8 cellular contexts compared by ENCODE assay signal in the genomic region with DNA sequence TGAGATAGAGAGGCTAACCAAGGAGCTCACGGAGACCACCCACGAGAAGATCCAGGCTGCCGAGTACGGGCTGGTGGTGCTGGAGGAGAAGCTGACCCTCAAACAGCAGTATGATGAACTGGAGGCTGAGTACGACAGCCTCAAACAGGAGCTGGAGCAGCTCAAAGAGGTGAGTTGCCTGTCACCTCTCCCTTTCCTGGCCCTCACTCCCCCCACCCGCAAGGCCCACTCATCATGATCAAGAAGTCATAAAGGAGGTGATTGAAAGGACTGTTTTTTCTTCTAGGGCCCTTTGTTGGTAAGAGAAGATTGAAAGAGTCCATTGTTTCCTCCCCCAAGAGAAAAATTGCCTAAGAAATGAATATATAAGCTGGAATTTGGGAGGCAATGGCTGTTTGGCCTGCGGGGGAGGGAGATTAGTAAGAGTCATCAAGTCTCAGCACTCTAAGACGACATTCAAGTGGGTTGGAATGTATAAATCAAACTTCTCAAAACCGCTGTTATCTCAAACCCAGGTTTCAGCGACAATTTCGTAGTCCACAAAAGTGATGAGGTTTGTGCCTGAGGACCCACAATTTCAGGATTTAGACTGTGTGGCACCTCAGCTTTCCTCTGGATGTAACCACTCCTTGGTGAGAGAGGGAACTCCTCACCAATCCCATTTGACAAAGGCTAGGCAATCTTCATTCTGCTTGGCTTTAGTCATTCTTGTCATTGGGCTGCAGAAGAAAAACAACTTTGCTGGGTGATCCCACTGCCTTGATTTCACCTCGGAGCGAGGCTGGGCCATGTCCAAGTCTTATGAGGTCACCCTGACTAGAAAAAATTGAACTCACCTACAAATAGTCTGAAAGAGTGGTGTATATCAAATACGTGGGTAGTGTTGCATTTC. TPM values are rescaled to one million over a fixed set of nuclear protein-coding genes. Genes with fewer than 3 reads are reported as not detected.
DNase-seq lines count a peak whose midpoint lies in the region; ATAC-seq and TF ChIP-seq lines count a peak whose summit lies in the region.

No MANE protein-coding gene starts in this region.

- no peak for TF ChIP-seq CTCF in GM12865 (IDR thresholded peaks at IDR 0.05; ENCODE audit: insufficient read depth, low read depth, low read length, missing control alignments)

- H3K9me3 ChIP-seq in SJSA1 (replicated peaks) (no peaks in the 10 kb centered on the region), iPS-15b (ENCODE audit: control insufficient read depth, insufficient read depth, low read length) (no peaks in the 10 kb centered on the region)

- peak overlapping the region; percentile 83 for H3K27ac ChIP-seq in SJSA1
- H3K27ac ChIP-seq in angular gyrus (ENCODE audit: low read depth, low read length), result peak overlapping the region; percentile 83

- H3K4me1 ChIP-seq in SJSA1 (replicated peaks), result peaks cover 17% of the 10 kb centered on the region
- peaks cover 11% of the 10 kb centered on the region for H3K4me1 ChIP-seq in iPS-15b (ENCODE audit: control insufficient read depth, insufficient read depth, low read length)

- ATAC-seq in HG02943 (IDR thresholded peaks at IDR 0.05; ENCODE audit: low read depth, unreplicated experiment), result peak; percentile 8

- DNase-seq in GM12865 (ENCODE audit: low read depth) (peak; percentile 26), SJSA1 (ENCODE audit: low read depth in 1 of 2, low spot score in 2 of 2) (peak; percentile 65 to 87), skeletal muscle cell (ENCODE audit: low read depth) (no peak), NCI-H510A treated with DMSO at 0.1 percent for 48 hours (lab: John Stamatoyannopoulos, UW) (no peak)
- no peak for DNase-seq in effector CD8-positive, alpha-beta T cell (lab: John Stamatoyannopoulos, UW)

- H3K27me3 ChIP-seq in SJSA1 (replicated peaks), result no peaks in the 10 kb centered on the region
- no peaks in the 10 kb centered on the region for H3K27me3 ChIP-seq in iPS-15b (ENCODE audit: control insufficient read depth, insufficient read depth, low read length)

- H3K4me3 ChIP-seq in GM12865 (ENCODE audit: low read depth, low read length), result peak overlapping the region; percentile 72
- H3K4me3 ChIP-seq in SJSA1, result peak overlapping the region; percentile 90
- H3K4me3 ChIP-seq in iPS-15b (ENCODE audit: low read depth, low read length), result peak overlapping the region; percentile 99
- H3K4me3 ChIP-seq in skeletal muscle cell (ENCODE audit: low read depth, low read length), result peak overlapping the region; percentile 90

- peak overlapping the region; percentile 71 for H3K9ac ChIP-seq in iPS-15b (ENCODE audit: low read depth, low read length)

- H3K36me3 ChIP-seq in SJSA1, result peaks cover 10% of the 10 kb centered on the region; the same call in 1 of the 2 replicates
- H3K36me3 ChIP-seq in iPS-15b (ENCODE audit: control insufficient read depth, insufficient read depth, low read length), result no peaks in the 10 kb centered on the region

RNA-seq across cellular contexts. Expression of a gene that starts 1.0 kb away (rescaled TPM):
- 4.9 and 11.8 TPM in 2 replicates for total RNA-seq in SJSA1 (2014; rRNA removed; shearing (Covaris generic))

Comparison
In these comparisons a context has a peak if more than half of its experiments do, and no peak if none do; other contexts are left out.
1. DNase-seq: peak in GM12865 (single experiment) and SJSA1 (2 of 2); none in skeletal muscle cell (single experiment), NCI-H510A treated with DMSO at 0.1 percent for 48 hours (single experiment) and effector CD8-positive, alpha-beta T cell (single experiment).
2. Peak in every context shown above with its lines, with median percentiles within 50 percentile points of each other: H3K4me3 ChIP-seq.